ENCODE assay signal across 9 cellular contexts in the genomic region with DNA sequence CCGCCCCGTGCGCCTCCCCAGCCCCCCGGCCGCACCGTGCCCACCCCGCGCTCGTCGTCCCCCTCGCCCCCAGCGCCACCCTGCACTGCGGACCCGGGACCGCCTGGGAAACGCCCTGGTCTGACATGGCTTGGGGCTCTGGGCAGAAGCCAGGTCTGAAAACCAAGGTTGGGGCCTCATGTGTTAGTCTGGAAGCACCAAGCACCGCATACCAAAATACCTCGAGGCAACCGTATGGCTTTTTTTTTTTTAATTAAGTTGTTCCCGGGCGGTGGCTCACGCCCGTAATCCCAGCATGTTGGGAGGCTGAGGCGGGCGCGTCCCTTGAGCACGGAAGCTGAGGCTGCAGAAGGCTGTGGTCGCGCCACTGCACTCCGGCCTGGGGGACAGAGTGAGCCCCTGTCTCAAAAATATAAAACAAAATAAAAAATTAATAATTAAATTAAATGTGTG.
DNase-seq lines count a peak whose midpoint lies in the region; ATAC-seq, FAIRE-seq and TF ChIP-seq lines count a peak whose summit lies in the region.
"Had no signal": no experiment of that assay in that cellular context is flagged by ENCODE, and none has a peak within 500 bp of the region (broad histone marks: within the 10 kb centered on the region; RNA-seq: fewer than 3 reads in every experiment).

No MANE protein-coding gene starts in this region.

- FAIRE-seq in GM12891 (lab: Jason Lieb, UNC): no peak
- FAIRE-seq: TTC549 had no signal

- no peaks in the 10 kb centered on the region for H3K27me3 Mint-ChIP-seq in activated CD4-positive, alpha-beta memory T cell treated with anti-CD3 and anti-CD28 coated beads, Interleukin-2, amount 10 ng/mL, durations not matched to agents 7 days and 5 days

- H3K27me3 ChIP-seq in rectal smooth muscle tissue (ENCODE audit: control insufficient read depth, insufficient read depth, low read length): no peaks in the 10 kb centered on the region

- no peaks in the 10 kb centered on the region for H3K9me3 Mint-ChIP-seq in activated CD4-positive, alpha-beta memory T cell treated with anti-CD3 and anti-CD28 coated beads, Interleukin-2, amount 10 ng/mL, durations not matched to agents 7 days and 5 days

- POLR2A ChIA-PET in activated CD4-positive, alpha-beta memory T cell treated with anti-CD3 and anti-CD28 coated beads, Interleukin-2, amount 10 ng/mL, durations not matched to agents 7 days and 5 days (lab: Charles Lee): interaction anchor here (0.8 to 15.1 kb wide), 26 partner anchors 11 to 211 kb away, joined by 3 to 914 read pairs (median 9); partner anchors contain the start of gene CHD2

- H3K27ac ChIP-seq in rectal smooth muscle tissue (ENCODE audit: low read depth, low read length): peak overlapping the region; percentile 99

- peak overlapping the region; percentile 91 for H3K4me3 Mint-ChIP-seq in activated CD4-positive, alpha-beta memory T cell treated with anti-CD3 and anti-CD28 coated beads, Interleukin-2, amount 10 ng/mL, durations not matched to agents 7 days and 5 days

- intact Hi-C loops in Right ventricle myocardium superior (cut with DNase I): loop anchor here (2.0 kb wide), 2 partner anchors 74 to 110 kb away; no protein-coding TSS in a partner anchor

- CTCF ChIA-PET in activated CD4-positive, alpha-beta memory T cell treated with anti-CD3 and anti-CD28 coated beads, Interleukin-2, amount 10 ng/mL, durations not matched to agents 7 days and 5 days (lab: Charles Lee): interaction anchor here (0.7 to 7.4 kb wide), 21 partner anchors 8 to 166 kb away, joined by 3 to 116 read pairs (median 9); partner anchors contain the start of gene CHD2

- H3K4me1 ChIP-seq in rectal smooth muscle tissue (ENCODE audit: control insufficient read depth, insufficient read depth, low read length): peaks cover 12% of the 10 kb centered on the region

- peaks cover 5% of the 10 kb centered on the region for H3K36me3 Mint-ChIP-seq in activated CD4-positive, alpha-beta memory T cell treated with anti-CD3 and anti-CD28 coated beads, Interleukin-2, amount 10 ng/mL, durations not matched to agents 7 days and 5 days (ENCODE audit: low read depth)

- TF ChIP-seq CTCF in GM20000 (IDR thresholded peaks at IDR 0.05; ENCODE audit: extremely low read depth, missing control alignments): no peak

- ATAC-seq in Right ventricle myocardium superior (ENCODE audit: poor library complexity): peak; percentile 15

- DNase-seq in COLO668 (lab: John Stamatoyannopoulos, UW; ENCODE audit: unreplicated experiment) (peak; percentile 61), GM20000 (ENCODE audit: low spot score) (peak; percentile 74), HT-29 (ENCODE audit: low spot score) (peak; percentile 77), Right ventricle myocardium superior (no peak), activated gamma-delta T cell (lab: John Stamatoyannopoulos, UW) (no peak), GM12891 (ENCODE audit: insufficient read length, low spot score) (no peak)
- no peak for DNase-seq in activated CD4-positive, alpha-beta memory T cell treated with anti-CD3 and anti-CD28 coated beads, Interleukin-2, amount 10 ng/mL, durations not matched to agents 7 days and 5 days

- H3K27ac Mint-ChIP-seq in activated CD4-positive, alpha-beta memory T cell treated with anti-CD3 and anti-CD28 coated beads, Interleukin-2, amount 10 ng/mL, durations not matched to agents 7 days and 5 days: peak overlapping the region; percentile 97

- H3K9ac ChIP-seq in rectal smooth muscle tissue (ENCODE audit: low read length): peak overlapping the region; percentile 45

- H3K4me1 Mint-ChIP-seq in activated CD4-positive, alpha-beta memory T cell treated with anti-CD3 and anti-CD28 coated beads, Interleukin-2, amount 10 ng/mL, durations not matched to agents 7 days and 5 days: peaks cover 49% of the 10 kb centered on the region

- H3K4me3 ChIP-seq in rectal smooth muscle tissue (ENCODE audit: low read length): peak overlapping the region; percentile 68

- no peaks in the 10 kb centered on the region for H3K36me3 ChIP-seq in rectal smooth muscle tissue (ENCODE audit: control insufficient read depth, insufficient read depth, low read length)

- no peak for TF ChIP-seq POLR2A in GM12891 (IDR thresholded peaks at IDR 0.05; ENCODE audit: low read depth, low read length)

TF ChIP-seq in GM12891, 5 proteins besides CTCF, POLR2A, EP300 and RAD21:
- TF ChIP-seq TAF1 (IDR thresholded peaks at IDR 0.05; ENCODE audit: low read depth, low read length) (no peak), PAX5 (IDR thresholded peaks at IDR 0.05; ENCODE audit: insufficient read depth, low read length, severe bottlenecking) (no peak), POU2F2 (IDR thresholded peaks at IDR 0.05; ENCODE audit: low read depth, low read length) (no peak), POLR2AphosphoS5 (IDR thresholded peaks at IDR 0.05; ENCODE audit: low read depth, low read length) (no peak), SPI1 (IDR thresholded peaks at IDR 0.05; ENCODE audit: low read depth, low read length) (no peak)
TF ChIP-seq in GM12891: peak in this region for 0.

Comparison
In these comparisons a context has a peak if more than half of its experiments do, and no peak if none do; other contexts are left out.
1. DNase-seq: peak in COLO668 (single experiment), GM20000 (single experiment) and HT-29 (single experiment); none in activated CD4-positive, alpha-beta memory T cell treated with anti-CD3 and anti-CD28 coated beads, Interleukin-2, amount 10 ng/mL, durations not matched to agents 7 days and 5 days (single experiment), Right ventricle myocardium superior (single experiment), activated gamma-delta T cell (single experiment) and GM12891 (single experiment).